9 cellular contexts compared by ENCODE assay signal in genomic region chr14:89507926-89508460, GRCh38.
DNase-seq lines count a peak whose midpoint lies in the region; ATAC-seq, FAIRE-seq and TF ChIP-seq lines count a peak whose summit lies in the region.
"Had no signal": no experiment of that assay in that cellular context is flagged by ENCODE, and none has a peak within 500 bp of the region (broad histone marks: within the 10 kb centered on the region; RNA-seq: fewer than 3 reads in every experiment).

No MANE protein-coding gene starts in this region.

- no peaks in the 10 kb centered on the region; the same call in 2 of the 3 replicates for H3K9me3 ChIP-seq in A549
- H3K9me3 ChIP-seq: colonic mucosa had no signal

- H3K27ac ChIP-seq in A549: 0 out of 6 replicates have a peak overlapping the region, but pooled peaks of 1 of the 2 experiments have one; percentile 10
- H3K27ac ChIP-seq: colonic mucosa had no signal

- peaks cover 0 to 10% of the 10 kb centered on the region in 2 donors for H3K9me3 Mint-ChIP-seq in activated naive CD4-positive, alpha-beta T cell treated with anti-CD3 and anti-CD28 coated beads, Interleukin-2, amount 50 U/mL, for 72 hours

- H3K4me1 ChIP-seq in A549: peaks cover 16% of the 10 kb centered on the region
- H3K4me1 ChIP-seq: colonic mucosa had no signal

- peak overlapping the region; percentile 47 to 63 for H3K27ac Mint-ChIP-seq in activated naive CD4-positive, alpha-beta T cell treated with anti-CD3 and anti-CD28 coated beads, Interleukin-2, amount 50 U/mL, for 72 hours

- no peak overlapping the region for H3K4me3 ChIP-seq in A549
- H3K4me3 ChIP-seq: colonic mucosa had no signal

- ATAC-seq in A549 (peak; percentile 67 to 80), GM18858 (IDR thresholded peaks at IDR 0.05; ENCODE audit: unreplicated experiment) (no peak), HG03135 (IDR thresholded peaks at IDR 0.05; ENCODE audit: unreplicated experiment) (no peak)
- no peak for ATAC-seq in activated naive CD4-positive, alpha-beta T cell treated with anti-CD3 and anti-CD28 coated beads, Interleukin-2, amount 50 U/mL, for 72 hours

- no peak for TF ChIP-seq EP300 in A549 (IDR thresholded peaks at IDR 0.05)

- CTCF ChIA-PET in A549 (lab: Yijun Ruan, JAX): interaction anchor here (0.9 kb wide), 1 partner anchor 92 kb away, joined by 3 read pairs; no protein-coding TSS in a partner anchor

- TF ChIP-seq RAD21 in A549 (conservative IDR thresholded peaks at IDR 0.05 in 1 of 2, IDR thresholded peaks at IDR 0.05 in 1 of 2): no peak

- peak overlapping the region; percentile 61 for H3K4me2 ChIP-seq in A549

- TF ChIP-seq CTCF in A549 (IDR thresholded peaks at IDR 0.05): no peak

- FAIRE-seq in A549 (lab: Jason Lieb, UNC): no peak

- 41% methylated on average over 7 of the region's 7 CpGs for WGBS in A549 (ENCODE audit: missing lambda C conversion rate)

- POLR2A ChIA-PET in A549 (lab: Yijun Ruan, JAX): no interaction called here

- H3K36me3 Mint-ChIP-seq in activated naive CD4-positive, alpha-beta T cell treated with anti-CD3 and anti-CD28 coated beads, Interleukin-2, amount 50 U/mL, for 72 hours: peaks cover 0 to 26% of the 10 kb centered on the region in 2 donors

- DNase-seq in A549 (ENCODE audit: low read depth in 1 of 2, low spot score in 1 of 2): no peak
- peak; percentile 46 for DNase-seq in HCEC 1CT
- DNase-seq in activated naive CD4-positive, alpha-beta T cell treated with anti-CD3 and anti-CD28 coated beads, Interleukin-2, amount 50 U/mL, for 72 hours (ENCODE audit: low spot score in 2 of 2): no peak
- peak; percentile 25 for DNase-seq in islet precursor cell
- no peak for DNase-seq in DMS53 (lab: John Stamatoyannopoulos, UW)
- no peak for DNase-seq in AG08395 (ENCODE audit: low spot score)
- DNase-seq: colonic mucosa had no signal

- TF ChIP-seq POLR2A in A549 (IDR thresholded peaks at IDR 0.05; ENCODE audit: low read length): no peak

TF ChIP-seq in A549, 52 proteins besides CTCF, POLR2A, EP300 and RAD21:
- TF ChIP-seq KDM1A (IDR thresholded peaks at IDR 0.05; ENCODE audit: low read depth) (no peak), JUN (IDR thresholded peaks at IDR 0.05) (no peak), MAFK (IDR thresholded peaks at IDR 0.05; ENCODE audit: partially characterized antibody) (no peak), ZNF302 (CRISPR knock-in tag; IDR thresholded peaks at IDR 0.05) (no peak), CHD2 (IDR thresholded peaks at IDR 0.05; ENCODE audit: low read length, partially characterized antibody) (no peak), CHD4 (IDR thresholded peaks at IDR 0.05; ENCODE audit: borderline replicate concordance) (no peak), EHMT2 (IDR thresholded peaks at IDR 0.05; ENCODE audit: low read depth) (no peak), SREBF2 (IDR thresholded peaks at IDR 0.05) (no peak), CBX2 (IDR thresholded peaks at IDR 0.05; ENCODE audit: borderline replicate concordance, low read depth) (no peak), FOSL2 (IDR thresholded peaks at IDR 0.05) (no peak), FOSL2 (CRISPR knock-in tag; IDR thresholded peaks at IDR 0.05) (no peak), RARB (CRISPR knock-in tag; IDR thresholded peaks at IDR 0.05) (no peak), NFE2L2 (conservative IDR thresholded peaks at IDR 0.05; ENCODE audit: low read length) (no peak), NR3C1 (IDR thresholded peaks at IDR 0.05) (no peak), MYC (IDR thresholded peaks at IDR 0.05; ENCODE audit: borderline replicate concordance, low read length) (no peak), HOXB13 (CRISPR knock-in tag; IDR thresholded peaks at IDR 0.05; ENCODE audit: low read depth) (no peak)
- TF ChIP-seq, protein P1, sequence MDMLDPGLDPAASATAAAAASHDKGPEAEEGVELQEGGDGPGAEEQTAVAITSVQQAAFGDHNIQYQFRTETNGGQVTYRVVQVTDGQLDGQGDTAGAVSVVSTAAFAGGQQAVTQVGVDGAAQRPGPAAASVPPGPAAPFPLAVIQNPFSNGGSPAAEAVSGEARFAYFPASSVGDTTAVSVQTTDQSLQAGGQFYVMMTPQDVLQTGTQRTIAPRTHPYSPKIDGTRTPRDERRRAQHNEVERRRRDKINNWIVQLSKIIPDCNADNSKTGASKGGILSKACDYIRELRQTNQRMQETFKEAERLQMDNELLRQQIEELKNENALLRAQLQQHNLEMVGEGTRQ (IDR thresholded peaks at IDR 0.05): no peak

Comparison
In these comparisons a context has a peak if more than half of its experiments do, and no peak if none do; other contexts are left out.
1. ATAC-seq: peak in A549 (2 of 2); none in activated naive CD4-positive, alpha-beta T cell treated with anti-CD3 and anti-CD28 coated beads, Interleukin-2, amount 50 U/mL, for 72 hours (0 of 2), GM18858 (single experiment) and HG03135 (single experiment).
2. DNase-seq: peak in HCEC 1CT (single experiment) and islet precursor cell (single experiment); none in A549 (0 of 2), activated naive CD4-positive, alpha-beta T cell treated with anti-CD3 and anti-CD28 coated beads, Interleukin-2, amount 50 U/mL, for 72 hours (0 of 2), DMS53 (single experiment) and AG08395 (single experiment).